Comparison of ENCODE assay signal across 10 cellular contexts in the genomic region with DNA sequence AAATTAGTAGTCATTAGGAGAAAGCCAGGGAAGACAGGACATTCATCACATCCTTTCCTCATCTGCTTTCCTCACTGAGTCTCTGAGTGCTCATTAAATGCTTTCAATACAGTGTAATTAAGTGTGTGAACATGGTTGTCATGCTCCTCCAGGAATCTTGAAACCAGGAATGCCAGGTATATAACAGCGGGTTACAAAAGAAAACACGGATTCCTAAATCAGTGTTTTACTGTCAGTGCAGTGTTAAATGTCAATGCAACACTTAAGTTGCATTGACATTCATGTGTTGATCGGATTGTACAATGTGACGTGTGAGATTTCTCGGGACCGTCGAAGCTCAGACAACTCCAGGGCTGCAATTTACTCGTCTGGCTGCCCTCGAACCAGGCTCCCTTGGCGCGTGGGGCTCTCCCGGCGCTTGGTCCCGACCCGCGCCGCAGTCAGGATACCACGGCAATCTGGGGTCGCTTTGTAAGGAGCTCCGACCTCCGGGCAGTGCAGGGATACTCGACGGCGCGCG. TPM values are rescaled to one million over a fixed set of nuclear protein-coding genes. Genes with fewer than 3 reads are reported as not detected.
A peak's percentile ranks its signal among the peaks of the same experiment; 100 is the strongest.
DNase-seq lines count a peak whose midpoint lies in the region; ATAC-seq and TF ChIP-seq lines count a peak whose summit lies in the region.
"Had no signal": no experiment of that assay in that cellular context is flagged by ENCODE, and none has a peak within 500 bp of the region (broad histone marks: within the 10 kb centered on the region; RNA-seq: fewer than 3 reads in every experiment).

No MANE protein-coding gene starts in this region.

- TF ChIP-seq CTCF in GM10248 (IDR thresholded peaks at IDR 0.05; ENCODE audit: control extremely low read depth, extremely low read depth, low read depth, missing control alignments) (no peak), Loucy (conservative IDR thresholded peaks at IDR 0.05; ENCODE audit: low read length) (no peak), endodermal cell (conservative IDR thresholded peaks at IDR 0.05) (no peak)

- H3K27ac ChIP-seq in endodermal cell (ENCODE audit: low read depth, low read length) = no peak overlapping the region
- H3K27ac ChIP-seq in neuronal stem cell (replicated peaks; ENCODE audit: low read length) = no peak overlapping the region

- H3K4ac ChIP-seq in neuronal stem cell (ENCODE audit: low read length) = no peak overlapping the region

- no peaks in the 10 kb centered on the region for H4K20me1 ChIP-seq in Loucy (ENCODE audit: insufficient read depth, low read length, poor library complexity, severe bottlenecking)

- H2BK12ac ChIP-seq in neuronal stem cell (ENCODE audit: low read length) = no peak overlapping the region

- H3K23ac ChIP-seq in neuronal stem cell (ENCODE audit: low read depth, low read length, poor library complexity) = peak overlapping the region; percentile 47

- CTCF ChIA-PET in GM10248 (lab: Yijun Ruan, JAX) = interaction anchor here (0.8 to 1.7 kb wide), 5 partner anchors 20 to 644 kb away, joined by 3 to 6 read pairs (median 4); no protein-coding TSS in a partner anchor

- H3K4me3 ChIP-seq in Loucy (ENCODE audit: low read length, poor library complexity, severe bottlenecking) (peak overlapping the region; percentile 47), endodermal cell (ENCODE audit: low read length) (peak overlapping the region; percentile 69), neuronal stem cell (ENCODE audit: low read length in 2 of 2) (peak overlapping the region; percentile 9 to 77)

- peaks cover 7% of the 10 kb centered on the region for H3K4me1 Mint-ChIP-seq in endodermal cell

- no peak overlapping the region for H4K8ac ChIP-seq in neuronal stem cell (ENCODE audit: low read depth, low read length)

- H3K27me3 ChIP-seq in Loucy (ENCODE audit: insufficient read depth, low read length, poor library complexity, severe bottlenecking) (no peaks in the 10 kb centered on the region), endodermal cell (ENCODE audit: control insufficient read depth, insufficient read depth, low read length, poor library complexity, severe bottlenecking) (peaks cover 95% of the 10 kb centered on the region), neuronal stem cell (ENCODE audit: control insufficient read depth in 3 of 3, insufficient read depth in 3 of 3, low read depth in 1 of 3, low read length in 3 of 3) (peaks cover 17 to 88% (median 44%) of the 10 kb centered on the region in 3 experiments)

- H2BK5ac ChIP-seq in neuronal stem cell (ENCODE audit: low read length) = peak overlapping the region; percentile 93

- 7 to 20% methylated on average over 8 to 26 of the region's 26 CpGs for whole genome bisulfite sequencing in endodermal cell (ENCODE audit: insufficient coverage in 1 of 2, insufficient read length in 1 of 2), 2 experiments
- no CpG with 5 or more reads among the region's 26 CpGs for WGBS in neuronal stem cell (ENCODE audit: extremely low coverage in 2 of 2, insufficient read length in 2 of 2, insufficient replicate concordance in 1 of 2), 2 donors

- H3K9me3 ChIP-seq in Loucy (ENCODE audit: insufficient read depth, low read depth, low read length) = no peaks in the 10 kb centered on the region
- no peaks in the 10 kb centered on the region for H3K9me3 ChIP-seq in endodermal cell (ENCODE audit: control insufficient read depth, low read length)
- H3K9me3 ChIP-seq in neuronal stem cell (replicated peaks in 1 of 2; ENCODE audit: control insufficient read depth in 2 of 2, insufficient read depth in 1 of 2, low read depth in 1 of 2, low read length in 2 of 2) = peaks cover 0 to 12% of the 10 kb centered on the region in 2 donors

- H3K27ac Mint-ChIP-seq in endodermal cell = no peak overlapping the region

- H3K36me3 ChIP-seq in Loucy (ENCODE audit: insufficient read depth, low read length) (no peaks in the 10 kb centered on the region), endodermal cell (ENCODE audit: control insufficient read depth, insufficient read depth, low read length) (no peaks in the 10 kb centered on the region), neuronal stem cell (replicated peaks in 1 of 2; ENCODE audit: control insufficient read depth in 2 of 2, insufficient read depth in 2 of 2, low read length in 2 of 2) (no peaks in the 10 kb centered on the region)

- peaks cover 31% of the 10 kb centered on the region for H3K4me1 ChIP-seq in Loucy (ENCODE audit: insufficient read depth, low read length, poor library complexity, severe bottlenecking)
- peaks cover 4% of the 10 kb centered on the region for H3K4me1 ChIP-seq in endodermal cell (ENCODE audit: control insufficient read depth, insufficient read depth, low read length)
- peaks cover 3 to 6% of the 10 kb centered on the region in 2 donors for H3K4me1 ChIP-seq in neuronal stem cell (ENCODE audit: control insufficient read depth in 2 of 2, insufficient read depth in 1 of 2, low read depth in 1 of 2, low read length in 2 of 2)

- no peaks in the 10 kb centered on the region for H3K9me2 ChIP-seq in Loucy (replicated peaks; ENCODE audit: low read depth, low read length)

- H3K79me1 ChIP-seq in neuronal stem cell (ENCODE audit: low read depth, low read length) = no peaks in the 10 kb centered on the region

- peak overlapping the region; percentile 76 for H3K14ac ChIP-seq in neuronal stem cell (ENCODE audit: low read length)

- H3K9ac ChIP-seq in Loucy (ENCODE audit: low read depth, low read length, poor library complexity, severe bottlenecking) (peak overlapping the region; percentile 90), endodermal cell (ENCODE audit: extremely low read depth, low read length, poor library complexity, severe bottlenecking) (no peak overlapping the region), neuronal stem cell (ENCODE audit: low read depth, low read length, poor library complexity) (no peak overlapping the region)

- peak overlapping the region; percentile 67 for H2BK15ac ChIP-seq in neuronal stem cell (ENCODE audit: low read length)

- peak; percentile 10 for DNase-seq in GM10248 (ENCODE audit: extremely low spot score)
- no peak for DNase-seq in endodermal cell
- peak; percentile 12 for DNase-seq in neuronal stem cell (ENCODE audit: low spot score)
- DNase-seq in NCI-H1048 (lab: John Stamatoyannopoulos, UW) = no peak
- DNase-seq in SHP77 treated with DMSO at 0.1 percent for 48 hours (lab: John Stamatoyannopoulos, UW) = no peak
- DNase-seq in medulla oblongata (ENCODE audit: extremely low spot score) = no peak
- DNase-seq: KG1 had no signal

- H3K9me3 Mint-ChIP-seq in endodermal cell = peaks cover 4% of the 10 kb centered on the region

- peaks cover 94% of the 10 kb centered on the region for H3K27me3 Mint-ChIP-seq in endodermal cell (ENCODE audit: insufficient read depth)

- POLR2A ChIA-PET in GM10248 (lab: Yijun Ruan, JAX) = no interaction called here

- peak overlapping the region; percentile 73 for H3K4me2 ChIP-seq in Loucy (ENCODE audit: low read depth, low read length, poor library complexity, severe bottlenecking)
- H3K4me2 ChIP-seq in neuronal stem cell (ENCODE audit: insufficient read depth, low read length, poor library complexity, severe bottlenecking) = peak overlapping the region; percentile 62

- no peak for ATAC-seq in GM21786 (IDR thresholded peaks at IDR 0.05; ENCODE audit: unreplicated experiment)

- peaks cover 3% of the 10 kb centered on the region; the same call in 1 of the 2 replicates for H3F3A ChIP-seq in Loucy (ENCODE audit: low read depth)

- H2AK5ac ChIP-seq in neuronal stem cell (ENCODE audit: low read depth, low read length) = no peak overlapping the region

- H4K91ac ChIP-seq in neuronal stem cell (ENCODE audit: low read depth, low read length, poor library complexity) = no peak overlapping the region

- no peak overlapping the region for H2AFZ ChIP-seq in Loucy (ENCODE audit: low read length)
- H2AFZ ChIP-seq in neuronal stem cell (ENCODE audit: low read length) = peak overlapping the region; percentile 84

- peak overlapping the region; percentile 91 for H3K18ac ChIP-seq in neuronal stem cell (ENCODE audit: low read length)

- H3K36me3 Mint-ChIP-seq in endodermal cell (ENCODE audit: low read depth) = no peaks in the 10 kb centered on the region

- H3K4me3 Mint-ChIP-seq in endodermal cell = peak overlapping the region; percentile 51

- peaks cover 21% of the 10 kb centered on the region for H3K79me2 ChIP-seq in Loucy (ENCODE audit: insufficient read depth, low read length)

- no peak overlapping the region for H2BK120ac ChIP-seq in neuronal stem cell (ENCODE audit: low read depth, low read length)

RNA-seq across cellular contexts. Expression of a gene that starts 0.5 kb away (rescaled TPM):
- total RNA-seq in endodermal cell = 1 to 10 TPM; 1.1 to 2.1 TPM
- 1.9 TPM for polyA plus RNA-seq in endodermal cell (2013, experiment 1 of 2)
- polyA plus RNA-seq in endodermal cell (2013, experiment 2 of 2) = 1.7 TPM
- 1.3 TPM for polyA plus RNA-seq in neuronal stem cell (2013, experiment 1 of 2)
- 1.4 TPM for polyA plus RNA-seq in neuronal stem cell (2013, experiment 2 of 2)
- total RNA-seq: fibroblast of villous mesenchyme had no signal

RNA-seq across cellular contexts. Expression of a gene that starts 23.9 kb away (rescaled TPM):
- total RNA-seq in endodermal cell = 10 to 100 TPM; 12.2 to 15.5 TPM
- polyA plus RNA-seq in endodermal cell (2013, experiment 1 of 2) = 37.9 TPM
- 31.3 TPM for polyA plus RNA-seq in endodermal cell (2013, experiment 2 of 2)
- polyA plus RNA-seq in neuronal stem cell (2013, experiment 1 of 2) = 17.2 TPM
- 18.6 TPM for polyA plus RNA-seq in neuronal stem cell (2013, experiment 2 of 2)

RNA-seq across cellular contexts. Expression of a gene that starts 28.7 kb away (rescaled TPM):
- total RNA-seq in endodermal cell = 10 to 100 TPM; 10.4 to 14.9 TPM
- polyA plus RNA-seq in endodermal cell (2013, experiment 1 of 2) = 30.4 TPM
- polyA plus RNA-seq in endodermal cell (2013, experiment 2 of 2) = 22.6 TPM
- polyA plus RNA-seq in neuronal stem cell (2013, experiment 1 of 2) = 26.6 TPM
- 25.4 TPM for polyA plus RNA-seq in neuronal stem cell (2013, experiment 2 of 2)

Comparison
In these comparisons a context has a peak if more than half of its experiments do, and no peak if none do; other contexts are left out.
1. DNase-seq: peak in GM10248 (single experiment) and neuronal stem cell (single experiment); none in endodermal cell (single experiment), NCI-H1048 (single experiment), SHP77 treated with DMSO at 0.1 percent for 48 hours (single experiment) and medulla oblongata (single experiment).
2. Peak in every context shown above with its lines, with median percentiles within 50 percentile points of each other: H3K4me3 ChIP-seq.